Comparison of ENCODE assay signal across 13 cellular contexts in the genomic region with DNA sequence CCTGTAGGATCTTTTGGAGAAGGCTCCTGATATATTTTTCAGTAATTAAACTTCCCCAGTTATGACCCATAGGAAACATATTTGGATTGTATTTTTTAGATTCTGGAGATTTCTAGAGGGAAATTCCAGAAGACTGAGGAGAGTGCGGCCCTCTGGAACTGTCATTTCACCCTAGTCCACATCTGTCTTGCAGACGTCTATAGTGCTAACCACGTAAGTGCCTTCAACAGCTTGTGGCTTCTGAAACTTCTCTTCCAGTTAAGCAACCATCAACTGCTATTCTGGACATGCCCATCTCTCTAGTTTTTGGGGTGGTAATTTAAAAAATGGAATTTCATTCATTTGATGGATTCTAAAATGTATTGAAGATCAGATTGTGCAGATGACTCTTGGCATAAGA.
DNase-seq lines count a peak whose midpoint lies in the region; ATAC-seq and TF ChIP-seq lines count a peak whose summit lies in the region.
"Had no signal": no experiment of that assay in that cellular context is flagged by ENCODE, and none has a peak within 500 bp of the region (broad histone marks: within the 10 kb centered on the region; RNA-seq: fewer than 3 reads in every experiment).

No MANE protein-coding gene starts in this region.

- H3K36me3 Mint-ChIP-seq in stimulated activated naive B cell treated with anti-CD40 and anti-IgM and Interleukin-4, amounts not matched to agents 10 μg/mL and 1 μg/mL and 100 μg/mL, for 72 hours = no peaks in the 10 kb centered on the region
- H3K36me3 Mint-ChIP-seq: CD14-positive monocyte; CD8-positive, alpha-beta T cell had no signal

- no peak for TF ChIP-seq POLR2A in NB4 (IDR thresholded peaks at IDR 0.05; ENCODE audit: extremely low read depth, insufficient read length)

- H4K20me1 ChIP-seq in DND-41 (ENCODE audit: insufficient read depth, low read length) = no peaks in the 10 kb centered on the region

- peaks cover 73% of the 10 kb centered on the region for H3K4me1 ChIP-seq in DND-41 (ENCODE audit: insufficient read depth, low read length)
- H3K4me1 ChIP-seq: Caco-2 had no signal

- no peak overlapping the region for H2AFZ ChIP-seq in DND-41 (ENCODE audit: low read depth, low read length)
- H2AFZ ChIP-seq: GM23338 had no signal

- H3K4me1 Mint-ChIP-seq in stimulated activated naive B cell treated with anti-CD40 and anti-IgM and Interleukin-4, amounts not matched to agents 10 μg/mL and 1 μg/mL and 100 μg/mL, for 72 hours = peaks cover 12 to 18% of the 10 kb centered on the region in 2 donors
- H3K4me1 Mint-ChIP-seq: GM23338 had no signal

- H3K9me3 ChIP-seq in DND-41 (ENCODE audit: insufficient read depth, low read length, severe bottlenecking) = no peaks in the 10 kb centered on the region
- H3K9me3 ChIP-seq: Caco-2 had no signal

- ATAC-seq in DND-41 (ENCODE audit: insufficient read depth, low read depth) = peak; percentile 32; the same call in 2 of the 3 replicates
- peak in 1 of 2 donors; percentile 58 for ATAC-seq in stimulated activated naive B cell treated with anti-CD40 and anti-IgM and Interleukin-4, amounts not matched to agents 10 μg/mL and 1 μg/mL and 100 μg/mL, for 72 hours (replicated peaks)
- ATAC-seq in HG03139 (IDR thresholded peaks at IDR 0.05; ENCODE audit: unreplicated experiment) = no peak
- no peak for ATAC-seq in GM18861 (IDR thresholded peaks at IDR 0.05; ENCODE audit: unreplicated experiment)
- ATAC-seq: CD8-positive, alpha-beta T cell; GM23338 had no signal

- H3K36me3 ChIP-seq in DND-41 (ENCODE audit: insufficient read depth, low read length) = no peaks in the 10 kb centered on the region

- H3K27me3 ChIP-seq in DND-41 (ENCODE audit: insufficient read depth, low read length, poor library complexity) = no peaks in the 10 kb centered on the region

- H3K27ac Mint-ChIP-seq in stimulated activated naive B cell treated with anti-CD40 and anti-IgM and Interleukin-4, amounts not matched to agents 10 μg/mL and 1 μg/mL and 100 μg/mL, for 72 hours = peak overlapping the region; percentile 68
- H3K27ac Mint-ChIP-seq: CD14-positive monocyte; CD8-positive, alpha-beta T cell; GM23338 had no signal

- no peak overlapping the region for H3K4me3 Mint-ChIP-seq in stimulated activated naive B cell treated with anti-CD40 and anti-IgM and Interleukin-4, amounts not matched to agents 10 μg/mL and 1 μg/mL and 100 μg/mL, for 72 hours
- H3K4me3 Mint-ChIP-seq: CD14-positive monocyte; CD8-positive, alpha-beta T cell; GM23338 had no signal

- TF ChIP-seq CTCF in DND-41 (IDR thresholded peaks at IDR 0.05; ENCODE audit: borderline replicate concordance, extremely low read depth, low read length, poor library complexity, severe bottlenecking) (no peak), NB4 (IDR thresholded peaks at IDR 0.05; ENCODE audit: low read depth, low read length) (no peak)

- peak overlapping the region; percentile 98 for H3K27ac ChIP-seq in DND-41 (ENCODE audit: low read length)

- H3K79me2 ChIP-seq in DND-41 (ENCODE audit: insufficient read depth, low read length) = no peaks in the 10 kb centered on the region

- peaks cover 21 to 23% of the 10 kb centered on the region in 2 donors for H3K27me3 Mint-ChIP-seq in stimulated activated naive B cell treated with anti-CD40 and anti-IgM and Interleukin-4, amounts not matched to agents 10 μg/mL and 1 μg/mL and 100 μg/mL, for 72 hours

- H3K4me3 ChIP-seq in DND-41 (ENCODE audit: low read depth in 1 of 2, low read length in 2 of 2) = no peak overlapping the region
- H3K4me3 ChIP-seq in Jurkat, Clone E6-1 (ENCODE audit: low read length) = no peak overlapping the region
- no peak overlapping the region for H3K4me3 ChIP-seq in NB4 (ENCODE audit: low read depth, low read length)
- H3K4me3 ChIP-seq: GM23338 had no signal

- peak overlapping the region; percentile 40; the same call in 1 of the 2 replicates for H3K9ac ChIP-seq in DND-41 (ENCODE audit: low read depth, low read length)

- H3K4me2 ChIP-seq in DND-41 (ENCODE audit: insufficient read depth, low read length) = peak overlapping the region; percentile 23; the same call in 1 of the 2 replicates
- H3K4me2 ChIP-seq: GM23338 had no signal

- DNase-seq in DND-41 = peak; percentile 42
- peak; percentile 45 for DNase-seq in Jurkat, Clone E6-1 (ENCODE audit: low read depth, low spot score)
- peak; percentile 19 for DNase-seq in NB4 (ENCODE audit: low read depth)
- DNase-seq in stimulated activated naive B cell treated with anti-CD40 and anti-IgM and Interleukin-4, amounts not matched to agents 10 μg/mL and 1 μg/mL and 100 μg/mL, for 72 hours = no peak
- no peak for DNase-seq in NCI-H187 (lab: John Stamatoyannopoulos, UW)
- DNase-seq: Caco-2; CD8-positive, alpha-beta T cell; H7; IMR-90 had no signal

- H3K9me3 Mint-ChIP-seq in stimulated activated naive B cell treated with anti-CD40 and anti-IgM and Interleukin-4, amounts not matched to agents 10 μg/mL and 1 μg/mL and 100 μg/mL, for 72 hours = no peaks in the 10 kb centered on the region
- H3K9me3 Mint-ChIP-seq: CD14-positive monocyte; CD8-positive, alpha-beta T cell had no signal

Comparison
In these comparisons a context has a peak if more than half of its experiments do, and no peak if none do; other contexts are left out.
1. DNase-seq: peak in DND-41 (single experiment), Jurkat, Clone E6-1 (single experiment) and NB4 (single experiment); none in stimulated activated naive B cell treated with anti-CD40 and anti-IgM and Interleukin-4, amounts not matched to agents 10 μg/mL and 1 μg/mL and 100 μg/mL, for 72 hours (single experiment) and NCI-H187 (0 of 2).